1 cellular context compared by ENCODE assay signal in genomic region chr10:70880077-70880534, GRCh38.
TF ChIP-seq lines count a peak whose summit lies in the region.

No MANE protein-coding gene starts in this region.

TF ChIP-seq in HEK293, 187 proteins besides CTCF, POLR2A, EP300 and RAD21 (continued from another document):
- TF ChIP-seq ZNF560 (tag by site-specific recombination; IDR thresholded peaks at IDR 0.05; ENCODE audit: borderline replicate concordance) = no peak
- no peak for TF ChIP-seq ZNF248 (tag by site-specific recombination; IDR thresholded peaks at IDR 0.05)
- TF ChIP-seq SP7 (tag by site-specific recombination; IDR thresholded peaks at IDR 0.05) = 0 out of 2 replicates have a peak, but pooled peaks have one; percentile 25
